Comparison of ENCODE assay signal across 6 cellular contexts in genomic region chr20:8914421-8914820, GRCh38.
"Had no signal": no experiment of that assay in that cellular context is flagged by ENCODE, and none has a peak within 500 bp of the region (broad histone marks: within the 10 kb centered on the region; RNA-seq: fewer than 3 reads in every experiment).

No MANE protein-coding gene starts in this region.

- H3K9ac ChIP-seq: GM23248 had no signal

- H3K36me3 ChIP-seq: HAP-1 had no signal

- H3K27ac ChIP-seq: GM23248, HL-60 had no signal

- H3K4me3 ChIP-seq: GM23248, HAP-1 had no signal

- DNase-seq: GM23248, GOT3, H7, HFFc6 had no signal

- H2AFZ ChIP-seq: GM23248 had no signal
